ENCODE assay signal across 8 cellular contexts in genomic region chr9:112174223-112174964, GRCh38. TPM values are rescaled to one million over a fixed set of nuclear protein-coding genes. Genes with fewer than 3 reads are reported as not detected.
DNase-seq lines count a peak whose midpoint lies in the region; ATAC-seq and TF ChIP-seq lines count a peak whose summit lies in the region.

No MANE protein-coding gene starts in this region.

- no peaks in the 10 kb centered on the region for H3K36me3 ChIP-seq in SK-N-MC (ENCODE audit: insufficient read depth, low read length)
- H3K36me3 ChIP-seq in gastrocnemius medialis: no peaks in the 10 kb centered on the region

- no peak for TF ChIP-seq CTCF in gastrocnemius medialis (IDR thresholded peaks at IDR 0.05 in 4 of 5, conservative IDR thresholded peaks at IDR 0.05 in 1 of 5)

- H3K4me3 ChIP-seq in SK-N-MC (peak overlapping the region; percentile 86), gastrocnemius medialis (peak overlapping the region; percentile 31 to 63 (median 56))

- H3K27me3 ChIP-seq in gastrocnemius medialis: peaks cover 0 to 10% (median 5%) of the 10 kb centered on the region in 3 donors

- peaks cover 0 to 5% of the 10 kb centered on the region in 2 donors for H3K4me1 ChIP-seq in gastrocnemius medialis

- intact Hi-C loops in left cardiac atrium (cut with DNase I) (no loop called here), gastrocnemius medialis (cut with DNase I; ENCODE audit: low total_unique reads) (no loop called here)

- peak; percentile 92 for ATAC-seq in GM21528 (IDR thresholded peaks at IDR 0.05; ENCODE audit: low FRiP score, unreplicated experiment)
- peak; percentile 88 to 92 for ATAC-seq in left cardiac atrium
- ATAC-seq in gastrocnemius medialis: peak in 1 of 2 donors; percentile 44

- TF ChIP-seq POLR2A in gastrocnemius medialis (IDR thresholded peaks at IDR 0.05): no peak

- peak; percentile 88 for DNase-seq in Daoy (ENCODE audit: low read depth)
- DNase-seq in HUDEP-2 (lab: John Stamatoyannopoulos, UW; ENCODE audit: unreplicated experiment in 76 of 76): peak in 67 of 76 experiments; percentile 7 to 76 (median 54)
- no peak for DNase-seq in SK-N-MC (ENCODE audit: low read depth, low spot score)
- DNase-seq in activated naive CD4-positive, alpha-beta T cell treated with anti-CD3 and anti-CD28 coated beads, Interleukin-2, amount 50 U/mL, for 16 hours: peak; percentile 65
- DNase-seq in left cardiac atrium: peak; percentile 82
- DNase-seq in gastrocnemius medialis: peak; percentile 5 to 25
- no peak for DNase-seq in G401 (ENCODE audit: low spot score)

- in situ Hi-C loops in gastrocnemius medialis (cut with MboI; ENCODE audit: low sequenced_read_pairs in 4 of 4) (no loop called here), G401 (cut with HindIII; ENCODE audit: low sequenced_read_pairs) (no loop called here)

- H3K9ac ChIP-seq in SK-N-MC (ENCODE audit: insufficient read length): peak overlapping the region; percentile 79

- H3K9me3 ChIP-seq in SK-N-MC (ENCODE audit: low read depth, low read length) (no peaks in the 10 kb centered on the region), gastrocnemius medialis (no peaks in the 10 kb centered on the region)

- H3K27ac ChIP-seq in SK-N-MC (peak overlapping the region; percentile 8; the same call in 1 of the 2 replicates), gastrocnemius medialis (no peak overlapping the region)

RNA-seq across cellular contexts. Expression of gene SUSD1, which starts 0.7 kb away (rescaled TPM):
- total RNA-seq in Daoy (2014; rRNA removed; shearing (Covaris generic)): 15.1 and 15.6 TPM in 2 replicates
- total RNA-seq in left cardiac atrium: 10 to 100 TPM in 1 of 2 donors, 1 to 10 TPM in 1; 9.4 to 13.7 TPM
- 1 to 10 TPM in 3 of 4 donors, under 1 TPM in 1; 0.82 to 8.0 (median 2.2) TPM for total RNA-seq in gastrocnemius medialis
- total RNA-seq in G401 (2014; rRNA removed; shearing (Covaris generic)): 5.2 and 6.1 TPM in 2 replicates

Comparison
In these comparisons a context has a peak if more than half of its experiments do, and no peak if none do; other contexts are left out.
1. DNase-seq: peak in Daoy (single experiment), HUDEP-2 (67 of 76), activated naive CD4-positive, alpha-beta T cell treated with anti-CD3 and anti-CD28 coated beads, Interleukin-2, amount 50 U/mL, for 16 hours (single experiment), left cardiac atrium (single experiment) and gastrocnemius medialis (2 of 2); none in SK-N-MC (single experiment) and G401 (single experiment).